Comparison of ENCODE assay signal across 1 cellular context in genomic region chr12:121300083-121300819, GRCh38.
TF ChIP-seq lines count a peak whose summit lies in the region.

No MANE protein-coding gene starts in this region.

TF ChIP-seq in HCT116, 20 proteins besides CTCF, POLR2A, EP300 and RAD21:
- no peak for TF ChIP-seq REST (IDR thresholded peaks at IDR 0.05; ENCODE audit: low read depth)
- no peak for TF ChIP-seq ZFX (IDR thresholded peaks at IDR 0.05)
- no peak for TF ChIP-seq ATF3 (IDR thresholded peaks at IDR 0.05)
TF ChIP-seq in HCT116: peak in this region for 0.
